Comparison of ENCODE assay signal across 13 cellular contexts in the genomic region with DNA sequence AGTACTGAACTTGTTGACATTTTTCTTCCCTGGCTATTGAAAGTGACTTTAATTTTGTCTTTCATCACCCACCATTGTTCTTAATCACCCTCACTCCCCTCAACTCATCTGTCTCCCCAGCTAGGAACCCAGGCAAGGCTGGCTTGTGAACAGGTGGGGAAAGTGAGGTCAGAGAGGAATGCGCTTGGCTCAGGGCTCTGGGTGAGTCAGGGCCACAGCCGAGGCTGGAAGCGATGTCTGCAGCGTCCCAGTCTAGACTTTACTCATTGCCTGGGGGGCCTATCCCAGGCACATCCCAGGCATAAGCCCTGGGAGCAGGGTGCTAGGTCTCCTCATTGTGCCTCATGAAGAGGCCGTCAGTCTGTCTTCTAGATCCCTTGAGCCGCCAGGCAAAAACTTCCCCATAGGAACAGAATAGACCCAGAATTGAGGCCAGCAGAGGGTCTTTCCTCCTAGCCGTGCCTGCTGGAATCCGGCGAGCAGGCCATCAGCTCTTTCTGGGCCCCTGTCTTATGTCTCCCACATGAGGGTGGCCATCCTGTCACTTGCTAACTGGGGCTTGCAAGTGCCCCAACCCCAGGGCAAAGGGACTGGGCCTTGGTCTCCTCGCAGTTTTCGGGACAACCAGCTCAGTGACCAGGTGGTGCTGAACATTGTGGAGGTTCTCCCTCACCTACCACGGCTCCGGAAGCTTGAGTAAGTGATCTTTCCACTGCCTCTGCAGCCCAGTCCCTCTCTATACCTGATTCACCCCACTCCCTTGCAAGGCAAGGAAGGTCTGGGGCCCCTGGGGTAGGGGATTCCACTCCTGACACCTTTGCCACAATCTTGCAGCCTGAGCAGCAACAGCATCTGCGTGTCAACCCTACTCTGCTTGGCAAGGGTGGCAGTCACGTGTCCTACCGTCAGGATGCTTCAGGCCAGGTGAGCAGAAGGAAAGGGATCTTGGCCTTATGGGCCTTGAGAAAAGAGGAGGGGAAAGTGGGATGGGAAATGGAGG. TPM values are rescaled to one million over a fixed set of nuclear protein-coding genes. Genes with fewer than 3 reads are reported as not detected.
A peak's percentile ranks its signal among the peaks of the same experiment; 100 is the strongest.
DNase-seq lines count a peak whose midpoint lies in the region; ATAC-seq, FAIRE-seq and TF ChIP-seq lines count a peak whose summit lies in the region.
"Had no signal": no experiment of that assay in that cellular context is flagged by ENCODE, and none has a peak within 500 bp of the region (broad histone marks: within the 10 kb centered on the region; RNA-seq: fewer than 3 reads in every experiment).

No MANE protein-coding gene starts in this region.

- H3K9me3 Mint-ChIP-seq in activated naive CD8-positive, alpha-beta T cell (ENCODE audit: low read depth) = no peaks in the 10 kb centered on the region
- H3K9me3 Mint-ChIP-seq in activated naive CD8-positive, alpha-beta T cell treated with anti-CD3 and anti-CD28 coated beads for 36 hours = no peaks in the 10 kb centered on the region
- H3K9me3 Mint-ChIP-seq in immature natural killer cell (no peaks in the 10 kb centered on the region), endothelial cell (ENCODE audit: unreplicated experiment) (no peaks in the 10 kb centered on the region)

- TF ChIP-seq CTCF in endothelial cell (IDR thresholded peaks at IDR 0.05; ENCODE audit: unreplicated experiment) = no peak

- no peak for DNase-seq in activated naive CD8-positive, alpha-beta T cell treated with anti-CD3 and anti-CD28 coated beads for 36 hours
- DNase-seq in T-helper 17 cell = no peak
- DNase-seq in immature natural killer cell = peak; percentile 30 to 33 (median 33)
- DNase-seq in urothelium cell line (ENCODE audit: low spot score) = peak; percentile 85
- no peak for DNase-seq in endothelial cell (ENCODE audit: low spot score)
- DNase-seq in iPS-NIHi11 (ENCODE audit: low spot score) = no peak
- DNase-seq in DMS53 (lab: John Stamatoyannopoulos, UW) = no peak
- DNase-seq: kidney; NCI-H1436 treated with DMSO at 0.1 percent for 48 hours; stimulated activated CD4-positive, alpha-beta T cell treated with anti-CD3 and anti-CD28 coated beads, Interleukin-12 subunit alpha, Interleukin-12 subunit beta, amount 100 ng/mL, for 4 hours; T-helper 9 cell had no signal

- no peaks in the 10 kb centered on the region for H3K27me3 Mint-ChIP-seq in activated naive CD8-positive, alpha-beta T cell
- H3K27me3 Mint-ChIP-seq in activated naive CD8-positive, alpha-beta T cell treated with anti-CD3 and anti-CD28 coated beads for 36 hours = no peaks in the 10 kb centered on the region
- no peaks in the 10 kb centered on the region for H3K27me3 Mint-ChIP-seq in T-helper 17 cell
- peaks cover 0 to 9% (median 3%) of the 10 kb centered on the region in 3 donors for H3K27me3 Mint-ChIP-seq in immature natural killer cell (ENCODE audit: low read depth in 3 of 3)
- peaks cover 6% of the 10 kb centered on the region for H3K27me3 Mint-ChIP-seq in endothelial cell (ENCODE audit: unreplicated experiment)

- no peaks in the 10 kb centered on the region for H3K9me3 ChIP-seq in T-helper 17 cell (ENCODE audit: control insufficient read depth, low read length, poor library complexity, severe bottlenecking)

- peaks cover 88% of the 10 kb centered on the region for H3K4me1 Mint-ChIP-seq in activated naive CD8-positive, alpha-beta T cell (ENCODE audit: low read depth)
- H3K4me1 Mint-ChIP-seq in activated naive CD8-positive, alpha-beta T cell treated with anti-CD3 and anti-CD28 coated beads for 36 hours = peaks cover 64% of the 10 kb centered on the region
- H3K4me1 Mint-ChIP-seq in T-helper 17 cell = peaks cover 48% of the 10 kb centered on the region
- peaks cover 76 to 79% of the 10 kb centered on the region in 2 donors for H3K4me1 Mint-ChIP-seq in immature natural killer cell
- H3K4me1 Mint-ChIP-seq in endothelial cell (ENCODE audit: unreplicated experiment) = peaks cover 11% of the 10 kb centered on the region

- H3K27ac Mint-ChIP-seq in activated naive CD8-positive, alpha-beta T cell = peak overlapping the region; percentile 68
- H3K27ac Mint-ChIP-seq in activated naive CD8-positive, alpha-beta T cell treated with anti-CD3 and anti-CD28 coated beads for 36 hours = no peak overlapping the region
- H3K27ac Mint-ChIP-seq in T-helper 17 cell = peak overlapping the region; percentile 0
- H3K27ac Mint-ChIP-seq in immature natural killer cell = peak overlapping the region; percentile 64 to 85 (median 78)
- no peak overlapping the region for H3K27ac Mint-ChIP-seq in endothelial cell (ENCODE audit: unreplicated experiment)

- ATAC-seq in T-helper 17 cell = no peak

- H3K4me3 Mint-ChIP-seq in activated naive CD8-positive, alpha-beta T cell = peak overlapping the region; percentile 46
- H3K4me3 Mint-ChIP-seq in activated naive CD8-positive, alpha-beta T cell treated with anti-CD3 and anti-CD28 coated beads for 36 hours = no peak overlapping the region
- no peak overlapping the region for H3K4me3 Mint-ChIP-seq in T-helper 17 cell
- peak overlapping the region in 2 of 5 donors; percentile 9 to 44 for H3K4me3 Mint-ChIP-seq in immature natural killer cell
- H3K4me3 Mint-ChIP-seq in endothelial cell (ENCODE audit: unreplicated experiment) = no peak overlapping the region

- H3K36me3 Mint-ChIP-seq in activated naive CD8-positive, alpha-beta T cell = peaks cover 31% of the 10 kb centered on the region
- peaks cover 72% of the 10 kb centered on the region for H3K36me3 Mint-ChIP-seq in activated naive CD8-positive, alpha-beta T cell treated with anti-CD3 and anti-CD28 coated beads for 36 hours
- H3K36me3 Mint-ChIP-seq in T-helper 17 cell (ENCODE audit: low read depth) = peaks cover 5% of the 10 kb centered on the region
- peaks cover 22 to 61% (median 29%) of the 10 kb centered on the region in 3 donors for H3K36me3 Mint-ChIP-seq in immature natural killer cell
- peaks cover 5% of the 10 kb centered on the region for H3K36me3 Mint-ChIP-seq in endothelial cell (ENCODE audit: low read depth, unreplicated experiment)

- FAIRE-seq in urothelium cell line (lab: Jason Lieb, UNC) = no peak
- FAIRE-seq: kidney had no signal

RNA-seq across cellular contexts. Expression of gene NLRC5, which starts 40.1 kb away (rescaled TPM):
- total RNA-seq in activated naive CD8-positive, alpha-beta T cell treated with anti-CD3 and anti-CD28 coated beads for 36 hours = 100 to 1,000 TPM; 142 to 151 TPM
- total RNA-seq in T-helper 17 cell (100 to 1,000 TPM; 381 to 578 TPM), endothelial cell (ENCODE audit: unreplicated experiment) (2.4 TPM)
- 100 to 1,000 TPM in 1 of 3 donors, 10 to 100 TPM in 2; 18.2 to 151 (median 32.8) TPM for polyA plus RNA-seq in immature natural killer cell
- polyA plus RNA-seq: neural cell had no signal

Comparison
In these comparisons a context has a peak if more than half of its experiments do, and no peak if none do; other contexts are left out.
1. H3K27ac Mint-ChIP-seq: peak in activated naive CD8-positive, alpha-beta T cell (single experiment), T-helper 17 cell (single experiment) and immature natural killer cell (6 of 6); none in activated naive CD8-positive, alpha-beta T cell treated with anti-CD3 and anti-CD28 coated beads for 36 hours (single experiment) and endothelial cell (single experiment).
2. DNase-seq: peak in immature natural killer cell (3 of 3) and urothelium cell line (single experiment); none in activated naive CD8-positive, alpha-beta T cell treated with anti-CD3 and anti-CD28 coated beads for 36 hours (single experiment), T-helper 17 cell (0 of 3), endothelial cell (single experiment), iPS-NIHi11 (single experiment) and DMS53 (single experiment).
3. RNA of gene NLRC5, which starts 40.1 kb away (total RNA-seq): 381 to 578 TPM in T-helper 17 cell and 142 to 151 TPM in activated naive CD8-positive, alpha-beta T cell treated with anti-CD3 and anti-CD28 coated beads for 36 hours; 2.4 TPM in endothelial cell (single experiment); every median in the first group is over 10 times any median in the second.